In genomic region chr11:93735627-93736026, GRCh38 we compare ENCODE assay signal across 16 cellular contexts. TPM values are rescaled to one million over a fixed set of nuclear protein-coding genes. Genes with fewer than 3 reads are reported as not detected.
DNase-seq lines count a peak whose midpoint lies in the region; ATAC-seq and TF ChIP-seq lines count a peak whose summit lies in the region.
"Had no signal": no experiment of that assay in that cellular context is flagged by ENCODE, and none has a peak within 500 bp of the region (broad histone marks: within the 10 kb centered on the region; RNA-seq: fewer than 3 reads in every experiment).

No MANE protein-coding gene starts in this region.

- peak overlapping the region; percentile 99; the same call in 1 of the 2 replicates for H3K9ac ChIP-seq in GM23248
- H3K9ac ChIP-seq in iPS-20b (ENCODE audit: low read depth, low read length), result no peak overlapping the region

- no peaks in the 10 kb centered on the region for H3K9me3 ChIP-seq in GM23248 (ENCODE audit: low read depth)
- no peaks in the 10 kb centered on the region for H3K9me3 ChIP-seq in iPS-20b (ENCODE audit: insufficient read depth, low read depth, low read length)
- H3K9me3 ChIP-seq: gastrocnemius medialis, neutrophil, SJSA1 had no signal

- peaks cover 36% of the 10 kb centered on the region; the same call in 1 of the 2 replicates for H4K20me1 ChIP-seq in GM23248 (ENCODE audit: insufficient read depth)

- H3K36me3 ChIP-seq in ACC112 (ENCODE audit: insufficient read depth, low read length), result peaks cover 93% of the 10 kb centered on the region
- H3K36me3 ChIP-seq in GM23248 (ENCODE audit: low read depth), result peaks cover 94% of the 10 kb centered on the region
- peaks cover 100% of the 10 kb centered on the region for H3K36me3 ChIP-seq in iPS-20b (ENCODE audit: insufficient read depth, low read depth, low read length)

- no peak for DNase-seq in GM23248
- DNase-seq in islet precursor cell, result no peak
- no peak for DNase-seq in activated CD4-positive, alpha-beta T cell treated with anti-CD3 and anti-CD28 coated beads, Interleukin-2, amount 50 U/mL, for 4 hours
- DNase-seq: activated CD4-positive, CD25-positive, alpha-beta regulatory T cell; gastrocnemius medialis; NCI-H1105; NCI-H526; stimulated activated CD4-positive, alpha-beta T cell treated with anti-CD3 and anti-CD28 coated beads, Interleukin-15, amount 100 ng/mL, for 24 hours had no signal

- H3K4me2 ChIP-seq in GM23248 (ENCODE audit: unreplicated experiment), result peak overlapping the region; percentile 95

- H3K27me3 ChIP-seq in ACC112 (ENCODE audit: insufficient read depth, low read length) (no peaks in the 10 kb centered on the region), GM23248 (replicated peaks; ENCODE audit: insufficient read depth) (no peaks in the 10 kb centered on the region), iPS-20b (ENCODE audit: insufficient read depth, low read length) (no peaks in the 10 kb centered on the region)
- H3K27me3 ChIP-seq: gastrocnemius medialis, neutrophil, SJSA1 had no signal

- no peak overlapping the region for H2AFZ ChIP-seq in ACC112 (ENCODE audit: low read length, unreplicated experiment)
- no peak overlapping the region for H2AFZ ChIP-seq in GM23248

- in situ Hi-C loops in GM23248 (cut with MboI), result no loop called here

- no peaks in the 10 kb centered on the region for H3K9me2 ChIP-seq in GM23248 (ENCODE audit: insufficient read depth)

- H3K79me2 ChIP-seq in ACC112 (ENCODE audit: control insufficient read depth, insufficient read depth, low read length, unreplicated experiment), result peaks cover 75% of the 10 kb centered on the region
- H3K79me2 ChIP-seq in GM23248 (ENCODE audit: insufficient read depth), result peaks cover 81% of the 10 kb centered on the region

- H3K4me1 ChIP-seq in ACC112 (ENCODE audit: control insufficient read depth, insufficient read depth, low read length, unreplicated experiment) (peaks cover 57% of the 10 kb centered on the region), GM23248 (ENCODE audit: insufficient read depth) (peaks cover 56% of the 10 kb centered on the region), iPS-20b (ENCODE audit: insufficient read depth, low read length) (peaks cover 12% of the 10 kb centered on the region)

- TF ChIP-seq CTCF in VCaP (conservative IDR thresholded peaks at IDR 0.05), result no peak

- no peak for ATAC-seq in HG03460 (IDR thresholded peaks at IDR 0.05; ENCODE audit: unreplicated experiment)
- no peak for ATAC-seq in GM18502 (IDR thresholded peaks at IDR 0.05; ENCODE audit: poor library complexity, unreplicated experiment)
- ATAC-seq: activated naive CD4-positive, alpha-beta T cell treated with anti-CD3 and anti-CD28 coated beads, Interleukin-2, amount 50 U/mL, for 72 hours; gastrocnemius medialis had no signal

- H3K4me3 ChIP-seq in ACC112 (ENCODE audit: low read depth, low read length), result peak overlapping the region; percentile 91; the same call in 1 of the 2 replicates
- peak overlapping the region; percentile 100; the same call in 1 of the 2 replicates for H3K4me3 ChIP-seq in GM23248
- peak overlapping the region; percentile 23; the same call in 1 of the 2 replicates for H3K4me3 ChIP-seq in iPS-20b (ENCODE audit: low read length)
- H3K4me3 ChIP-seq: gastrocnemius medialis, SJSA1 had no signal

- WGBS in GM23248 (ENCODE audit: low coverage in 1 of 2, low lambda C conversion rate in 2 of 2, missing lambda C conversion rate in 2 of 2), 2 experiments, result 95 to 100% methylated on average over 1 of the region's 1 CpG

- peaks cover 99% of the 10 kb centered on the region for H3F3A ChIP-seq in GM23248 (ENCODE audit: insufficient read depth)

- H3K27ac ChIP-seq in ACC112 (ENCODE audit: low read depth, low read length) (peak overlapping the region; percentile 27), GM23248 (peak overlapping the region; percentile 33; the same call in 1 of the 2 replicates), VCaP (peak overlapping the region; percentile 99), iPS-20b (ENCODE audit: low read length) (no peak overlapping the region)
- H3K27ac ChIP-seq: SJSA1 had no signal

RNA-seq across cellular contexts. Expression of gene TAF1D, which starts 5.7 kb away (rescaled TPM):
- total RNA-seq in GM23248 (2014; rRNA removed; shearing (Covaris generic)), result 124 and 127 TPM in 2 replicates
- polyA plus RNA-seq in GM23248 (2016; fragmentation: Nextera tagmentation; extraction: Ambion mirVana), result 48.0 and 60.7 TPM in 2 replicates

RNA-seq across cellular contexts. Expression of gene C11orf54, which starts 5.8 kb away (rescaled TPM):
- 12.5 and 13.7 TPM in 2 replicates for total RNA-seq in GM23248 (2014; rRNA removed; shearing (Covaris generic))
- 13.5 and 16.1 TPM in 2 replicates for polyA plus RNA-seq in GM23248 (2016; fragmentation: Nextera tagmentation; extraction: Ambion mirVana)

RNA-seq across cellular contexts. Expression of gene MED17, which starts 48.5 kb away (rescaled TPM):
- 22.4 and 25.4 TPM in 2 replicates for total RNA-seq in GM23248 (2014; rRNA removed; shearing (Covaris generic))
- 19.5 and 22.2 TPM in 2 replicates for polyA plus RNA-seq in GM23248 (2016; fragmentation: Nextera tagmentation; extraction: Ambion mirVana)

Comparison
In these comparisons a context has a peak if more than half of its experiments do, and no peak if none do; other contexts are left out.
1. H3K4me3 ChIP-seq: peak in every context shown above with its lines; median percentile 100 in GM23248; 91 in ACC112; 23 in iPS-20b.